26 cellular contexts compared by ENCODE assay signal in genomic region chr2:25639696-25640095, GRCh38.
"Had no signal": no experiment of that assay in that cellular context is flagged by ENCODE, and none has a peak within 500 bp of the region (broad histone marks: within the 10 kb centered on the region; RNA-seq: fewer than 3 reads in every experiment).

No MANE protein-coding gene starts in this region.

- H3K27me3 ChIP-seq: esophagus muscularis mucosa, foreskin keratinocyte, gastroesophageal sphincter, heart right ventricle, left lung, neutrophil, pancreas, right lobe of liver, tibial nerve, upper lobe of right lung, uterus had no signal

- H3K9me3 Mint-ChIP-seq: mesothelial cell of epicardium had no signal

- DNase-seq: effector memory CD4-positive, alpha-beta T cell; foreskin keratinocyte; heart right ventricle; hippocampal formation; left cardiac atrium; left lung; mesenchymal stem cell; mucosa of descending colon; naive B cell; pancreas; right lobe of liver; small intestine; stimulated activated CD4-positive, alpha-beta T cell treated with anti-CD3 and anti-CD28 coated beads, Interleukin-2, amount 100 ng/mL, for 24 hours; stimulated activated CD4-positive, alpha-beta T cell treated with anti-CD3 and anti-CD28 coated beads, Interleukin-4, amount 100 ng/mL, for 24 hours; upper lobe of right lung; uterus had no signal

- H3K4me1 ChIP-seq: esophagus muscularis mucosa, foreskin keratinocyte, gastroesophageal sphincter, heart right ventricle, left lung, pancreas, right lobe of liver, tibial nerve, upper lobe of right lung, uterus had no signal

- H3K4me3 ChIP-seq: coronary artery, esophagus muscularis mucosa, gastroesophageal sphincter, heart right ventricle, left lung, mucosa of descending colon, pancreas, right lobe of liver, thoracic aorta, tibial nerve, upper lobe of right lung, uterus had no signal

- H3K9me3 ChIP-seq: esophagus muscularis mucosa, gastroesophageal sphincter, heart right ventricle, left lung, mucosa of descending colon, neutrophil, pancreas, right lobe of liver, thoracic aorta, tibial nerve, upper lobe of right lung, uterus had no signal

- H3K36me3 ChIP-seq: neutrophil, pancreas, right lobe of liver, thoracic aorta, upper lobe of right lung, uterus had no signal

- H3K4me1 Mint-ChIP-seq: mesothelial cell of epicardium; nephron; stimulated activated memory B cell treated with anti-CD40 and anti-IgM and Interleukin-4, amounts not matched to agents 10 μg/mL and 1 μg/mL and 100 μg/mL, for 72 hours had no signal

- H3K27me3 Mint-ChIP-seq: naive B cell; stimulated activated memory B cell treated with anti-CD40 and anti-IgM and Interleukin-4, amounts not matched to agents 10 μg/mL and 1 μg/mL and 100 μg/mL, for 72 hours; stimulated activated naive CD8-positive, alpha-beta T cell treated with anti-CD3 and anti-CD28 coated beads, Interleukin-15, Interleukin-2, amounts not matched to agents 100 ng/mL and 50 ng/mL, for 24 hours had no signal

- H3K27ac Mint-ChIP-seq: mesothelial cell of epicardium; nephron; stimulated activated memory B cell treated with anti-CD40 and anti-IgM and Interleukin-4, amounts not matched to agents 10 μg/mL and 1 μg/mL and 100 μg/mL, for 72 hours; stimulated activated naive CD8-positive, alpha-beta T cell treated with anti-CD3 and anti-CD28 coated beads, Interleukin-15, Interleukin-2, amounts not matched to agents 100 ng/mL and 50 ng/mL, for 24 hours had no signal

- H3K4me3 Mint-ChIP-seq: mesothelial cell of epicardium; naive B cell; nephron; stimulated activated memory B cell treated with anti-CD40 and anti-IgM and Interleukin-4, amounts not matched to agents 10 μg/mL and 1 μg/mL and 100 μg/mL, for 72 hours; stimulated activated naive CD8-positive, alpha-beta T cell treated with anti-CD3 and anti-CD28 coated beads, Interleukin-15, Interleukin-2, amounts not matched to agents 100 ng/mL and 50 ng/mL, for 24 hours had no signal

- ATAC-seq: foreskin keratinocyte; gastroesophageal sphincter; heart right ventricle; left cardiac atrium; left lung; mucosa of descending colon; pancreas; right lobe of liver; stimulated activated memory B cell treated with anti-CD40 and anti-IgM and Interleukin-4, amounts not matched to agents 10 μg/mL and 1 μg/mL and 100 μg/mL, for 72 hours; upper lobe of right lung had no signal

- H3K27ac ChIP-seq: coronary artery, esophagus muscularis mucosa, foreskin keratinocyte, gastroesophageal sphincter, heart right ventricle, left lung, neutrophil, pancreas, right lobe of liver, thoracic aorta, tibial nerve, upper lobe of right lung, uterus had no signal
